ENCODE assay signal across 1 cellular context in genomic region chr10:59830601-59831259, GRCh38.
TF ChIP-seq lines count a peak whose summit lies in the region.

No MANE protein-coding gene starts in this region.

TF ChIP-seq in H1, 55 proteins besides CTCF, POLR2A, EP300 and RAD21 (continued from another document):
- TF ChIP-seq CHD7 (IDR thresholded peaks at IDR 0.05; ENCODE audit: insufficient replicate concordance, low read length) (no peak), RFX5 (IDR thresholded peaks at IDR 0.05; ENCODE audit: borderline replicate concordance, low read depth, low read length) (no peak), KDM1A (IDR thresholded peaks at IDR 0.05; ENCODE audit: borderline replicate concordance, low read length) (no peak)
TF ChIP-seq in H1: peak in this region for 0.
